ENCODE assay signal across 1 cellular context in genomic region chr15:48358229-48358641, GRCh38.
TF ChIP-seq lines count a peak whose summit lies in the region.

No MANE protein-coding gene starts in this region.

TF ChIP-seq in GM23338, 12 proteins besides CTCF, POLR2A, EP300 and RAD21 (continued from another document):
- TF ChIP-seq EZH2phosphoT487 (IDR thresholded peaks at IDR 0.05; ENCODE audit: unreplicated experiment), result no peak
